In the genomic region with DNA sequence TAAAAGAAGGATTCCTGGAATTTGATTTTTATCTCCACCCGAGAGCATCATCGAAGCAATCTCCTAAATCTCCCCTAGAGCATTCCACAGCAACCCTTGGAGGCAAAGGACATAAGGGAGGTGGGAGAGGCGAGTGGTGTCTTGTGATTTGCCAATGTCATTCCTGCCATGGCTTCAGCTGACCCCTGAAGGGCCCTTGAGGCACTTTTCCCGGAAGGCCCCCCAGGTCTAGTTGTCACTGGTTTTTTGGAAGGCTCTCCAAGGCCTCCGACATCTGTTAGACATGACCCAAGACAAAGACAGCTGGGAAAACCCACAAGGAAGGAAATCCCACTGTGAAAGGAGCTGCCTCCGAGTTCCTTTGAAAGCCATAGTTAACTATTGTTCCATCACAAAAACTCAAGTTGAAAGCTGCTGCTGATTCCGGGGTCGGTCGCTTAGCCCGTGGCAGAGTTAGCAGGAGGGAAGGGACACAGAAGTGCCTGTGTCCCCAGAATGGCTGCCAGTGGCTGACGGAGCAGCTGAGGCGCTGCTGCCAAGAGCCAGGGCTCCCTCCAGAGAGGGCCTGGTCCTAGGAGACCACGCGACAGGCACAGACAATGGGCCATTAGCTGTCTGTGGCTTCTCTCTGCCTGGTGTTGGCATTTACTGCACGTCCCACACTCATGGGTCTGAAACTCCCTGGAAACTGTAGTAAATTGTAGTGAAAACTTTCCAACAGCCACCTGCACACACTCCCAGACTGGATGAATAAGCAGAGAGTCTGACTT, we compare ENCODE assay signal across 13 cellular contexts. TPM values are rescaled to one million over a fixed set of nuclear protein-coding genes. Genes with fewer than 3 reads are reported as not detected.
DNase-seq lines count a peak whose midpoint lies in the region; ATAC-seq and TF ChIP-seq lines count a peak whose summit lies in the region.
"Had no signal": no experiment of that assay in that cellular context is flagged by ENCODE, and none has a peak within 500 bp of the region (broad histone marks: within the 10 kb centered on the region; RNA-seq: fewer than 3 reads in every experiment).

No MANE protein-coding gene starts in this region.

- WGBS in psoas muscle, 3 donors = 36 to 50% (median 39%) methylated on average over 15 of the region's 15 CpGs

- peak; percentile 26 for DNase-seq in KBM-7
- DNase-seq in cerebellar cortex (ENCODE audit: low spot score) = peak; percentile 29
- peak; percentile 72 for DNase-seq in inferior parietal cortex (ENCODE audit: extremely low spot score)
- DNase-seq in psoas muscle = no peak
- no peak for DNase-seq in stimulated activated CD8-positive, alpha-beta memory T cell treated with anti-CD3 and anti-CD28 coated beads, Interleukin-4, amount 100 ng/mL, for 48 hours
- DNase-seq in SIG-M5 treated with dmso at 0.1 percent for 504 hours (lab: John Stamatoyannopoulos, UW; ENCODE audit: unreplicated experiment) = no peak
- DNase-seq: activated T-cell treated with anti-CD3 and anti-CD28 coated beads for 4 hours; CD4-positive, CD25-positive, alpha-beta regulatory T cell; cortex of kidney; GM23248; naive B cell; NCI-H2029 treated with DMSO at 0.1 percent for 48 hours had no signal

- in situ Hi-C loops in KBM-7 (cut with MboI; ENCODE audit: low pct_unique_long_range_greater_than_20kb, low sequenced_read_pairs) = no loop called here

- H3K27me3 ChIP-seq in psoas muscle (ENCODE audit: insufficient read depth in 3 of 3, low read length in 2 of 3) = no peaks in the 10 kb centered on the region

- ATAC-seq in psoas muscle (peak in 3 of 4 donors; percentile 37 to 58 (median 55)), HG03378 (IDR thresholded peaks at IDR 0.05; ENCODE audit: unreplicated experiment) (no peak)

- H3K36me3 ChIP-seq in psoas muscle (ENCODE audit: insufficient read depth in 1 of 2, low read depth in 1 of 2) = no peaks in the 10 kb centered on the region

- no peak overlapping the region for H3K27ac ChIP-seq in psoas muscle
- H3K27ac ChIP-seq: GM23248 had no signal

- H3K9me3 ChIP-seq in psoas muscle = no peaks in the 10 kb centered on the region

- no peaks in the 10 kb centered on the region for H3K4me1 ChIP-seq in psoas muscle

- H3K4me3 ChIP-seq in psoas muscle = no peak overlapping the region
- H3K4me3 ChIP-seq: GM23248 had no signal

- no peak for TF ChIP-seq CTCF in psoas muscle (IDR thresholded peaks at IDR 0.05)

- intact Hi-C loops in psoas muscle (cut with DNase I) = no loop called here

RNA-seq across cellular contexts. Expression of a gene that starts 24.4 kb away (rescaled TPM):
- total RNA-seq in psoas muscle = 10 to 100 TPM; 35.0 to 77.5 (median 51.7) TPM
- 10 to 100 TPM; 18.5 to 31.7 (median 19.4) TPM for polyA plus RNA-seq in psoas muscle

Comparison
In these comparisons a context has a peak if more than half of its experiments do, and no peak if none do; other contexts are left out.
1. DNase-seq: peak in KBM-7 (single experiment), cerebellar cortex (single experiment) and inferior parietal cortex (single experiment); none in psoas muscle (0 of 2), stimulated activated CD8-positive, alpha-beta memory T cell treated with anti-CD3 and anti-CD28 coated beads, Interleukin-4, amount 100 ng/mL, for 48 hours (single experiment) and SIG-M5 treated with dmso at 0.1 percent for 504 hours (single experiment).